ENCODE assay signal across 19 cellular contexts in genomic region chr22:42725606-42726355, GRCh38. TPM values are rescaled to one million over a fixed set of nuclear protein-coding genes. Genes with fewer than 3 reads are reported as not detected.
A peak's percentile ranks its signal among the peaks of the same experiment; 100 is the strongest.
DNase-seq lines count a peak whose midpoint lies in the region; ATAC-seq, FAIRE-seq and TF ChIP-seq lines count a peak whose summit lies in the region.
"Had no signal": no experiment of that assay in that cellular context is flagged by ENCODE, and none has a peak within 500 bp of the region (broad histone marks: within the 10 kb centered on the region; RNA-seq: fewer than 3 reads in every experiment).

No MANE protein-coding gene starts in this region.

- H3K27me3 ChIP-seq in PC-9 (ENCODE audit: insufficient read depth, low read depth): peaks cover 10% of the 10 kb centered on the region
- H3K27me3 ChIP-seq in trophoblast cell (ENCODE audit: insufficient read depth, low read length): peaks cover 10% of the 10 kb centered on the region
- H3K27me3 ChIP-seq in small intestine (ENCODE audit: control insufficient read depth in 2 of 2, insufficient read depth in 2 of 2, low read length in 2 of 2): no peaks in the 10 kb centered on the region
- H3K27me3 ChIP-seq in thyroid gland: no peaks in the 10 kb centered on the region

- H3K14ac ChIP-seq in trophoblast cell (ENCODE audit: low read length): no peak overlapping the region

- CTCF ChIA-PET in PC-9 (lab: Charles Lee): no interaction called here

- peaks cover 7% of the 10 kb centered on the region for H3K79me1 ChIP-seq in trophoblast cell (ENCODE audit: low read length)

- no peak overlapping the region for H3K18ac ChIP-seq in trophoblast cell (ENCODE audit: low read length)

- TF ChIP-seq CTCF in AG10803 (conservative IDR thresholded peaks at IDR 0.05; ENCODE audit: low read length): no peak
- no peak for TF ChIP-seq CTCF in PC-9 (conservative IDR thresholded peaks at IDR 0.05)
- TF ChIP-seq CTCF in fibroblast of pulmonary artery (IDR thresholded peaks at IDR 0.05; ENCODE audit: low read length, missing control alignments): no peak
- TF ChIP-seq CTCF in kidney (IDR thresholded peaks at IDR 0.05; ENCODE audit: borderline replicate concordance, extremely low read depth, insufficient read depth): no peak
- TF ChIP-seq CTCF in thyroid gland (IDR thresholded peaks at IDR 0.05): no peak

- H3K23ac ChIP-seq in trophoblast cell (ENCODE audit: low read length): no peak overlapping the region

- peak overlapping the region; percentile 15 for H2BK120ac ChIP-seq in trophoblast cell (ENCODE audit: insufficient read depth, low read length, poor library complexity)

- peaks cover 43% of the 10 kb centered on the region for H3F3A ChIP-seq in PC-9 (ENCODE audit: insufficient read depth, low read depth)

- no peak overlapping the region for H2AK5ac ChIP-seq in trophoblast cell (ENCODE audit: low read length)

- H2AFZ ChIP-seq in PC-9 (no peak overlapping the region), trophoblast cell (ENCODE audit: insufficient read depth, low read length, poor library complexity) (no peak overlapping the region)

- no peak overlapping the region for H3K4me3 ChIP-seq in AG10803 (ENCODE audit: low read length)
- no peak overlapping the region for H3K4me3 ChIP-seq in PC-9
- no peak overlapping the region for H3K4me3 ChIP-seq in fibroblast of pulmonary artery (replicated peaks; ENCODE audit: low read depth, low read length)
- H3K4me3 ChIP-seq in trophoblast cell (ENCODE audit: low read depth, low read length): no peak overlapping the region
- H3K4me3 ChIP-seq in kidney (ENCODE audit: low read length in 2 of 2): no peak overlapping the region
- no peak overlapping the region for H3K4me3 ChIP-seq in small intestine (ENCODE audit: low read depth in 1 of 2, low read length in 2 of 2)
- no peak overlapping the region for H3K4me3 ChIP-seq in thyroid gland (replicated peaks in 1 of 3)

- H4K12ac ChIP-seq in trophoblast cell (ENCODE audit: low read depth, low read length): no peak overlapping the region

- H3K4me1 ChIP-seq in PC-9 (replicated peaks; ENCODE audit: insufficient read depth): peaks cover 42% of the 10 kb centered on the region
- H3K4me1 ChIP-seq in trophoblast cell (ENCODE audit: control insufficient read depth in 1 of 2, insufficient read depth in 2 of 2, low read length in 2 of 2): peaks cover 16 to 19% of the 10 kb centered on the region in 2 experiments
- H3K4me1 ChIP-seq in kidney (ENCODE audit: control insufficient read depth in 1 of 2, insufficient read depth in 1 of 2, low read depth in 1 of 2, low read length in 2 of 2): peaks cover 0 to 4% of the 10 kb centered on the region in 2 donors
- no peaks in the 10 kb centered on the region for H3K4me1 ChIP-seq in small intestine (ENCODE audit: control insufficient read depth in 2 of 2, insufficient read depth in 1 of 2, low read depth in 1 of 2, low read length in 1 of 2)
- peaks cover 4 to 11% of the 10 kb centered on the region in 2 donors for H3K4me1 ChIP-seq in thyroid gland

- H3K36me3 ChIP-seq in PC-9 (ENCODE audit: low read depth) (no peaks in the 10 kb centered on the region), trophoblast cell (ENCODE audit: control insufficient read depth in 1 of 2, insufficient read depth in 2 of 2, low read length in 2 of 2) (no peaks in the 10 kb centered on the region), kidney (ENCODE audit: control insufficient read depth in 1 of 2, insufficient read depth in 2 of 2, low read length in 2 of 2) (no peaks in the 10 kb centered on the region), small intestine (ENCODE audit: control insufficient read depth in 2 of 2, insufficient read depth in 2 of 2, low read length in 2 of 2) (no peaks in the 10 kb centered on the region), thyroid gland (no peaks in the 10 kb centered on the region)

- FAIRE-seq in kidney (lab: Jason Lieb, UNC) (no peak), small intestine (lab: Jason Lieb, UNC) (no peak)

- POLR2A ChIA-PET in PC-9 (lab: Charles Lee; ENCODE audit: unreplicated experiment): no interaction called here

- no peak overlapping the region for H4K91ac ChIP-seq in trophoblast cell (ENCODE audit: low read depth, low read length)

- no peak overlapping the region for H4K8ac ChIP-seq in trophoblast cell (ENCODE audit: low read depth, low read length)

- no peak for ATAC-seq in GM21723 (IDR thresholded peaks at IDR 0.05; ENCODE audit: unreplicated experiment)
- ATAC-seq: CD8-positive, alpha-beta T cell had no signal

- no peak overlapping the region for H3K4ac ChIP-seq in trophoblast cell (ENCODE audit: low read depth, low read length)

- no TSS peak for BruUV-seq in PC-9 (replicated peaks; lab: Mats Ljungman, UMichigan)

- H2BK5ac ChIP-seq in trophoblast cell (ENCODE audit: low read depth, low read length, poor library complexity): no peak overlapping the region

- H3K27ac ChIP-seq in PC-9: no peak overlapping the region
- no peak overlapping the region for H3K27ac ChIP-seq in trophoblast cell (ENCODE audit: low read depth, low read length)
- H3K27ac ChIP-seq in kidney (ENCODE audit: low read depth in 2 of 2, low read length in 2 of 2): no peak overlapping the region
- H3K27ac ChIP-seq in small intestine (ENCODE audit: low read depth in 1 of 2, low read length in 1 of 2): no peak overlapping the region
- H3K27ac ChIP-seq in thyroid gland: no peak overlapping the region

- H4K20me1 ChIP-seq in PC-9 (ENCODE audit: insufficient read depth): no peaks in the 10 kb centered on the region

- no CpG with 5 or more reads among the region's 6 CpGs for WGBS in trophoblast cell (ENCODE audit: extremely low coverage, insufficient coverage, insufficient read length)
- WGBS in small intestine, 3 donors: 74 to 77% (median 76%) methylated on average over 6 of the region's 6 CpGs
- WGBS in thyroid gland, 2 donors: 77 to 78% methylated on average over 6 of the region's 6 CpGs

- H2BK12ac ChIP-seq in trophoblast cell (ENCODE audit: low read length): no peak overlapping the region

- intact Hi-C loops in PC-9 (cut with micrococcal nuclease; ENCODE audit: unreplicated experiment): loop anchor here (2.0 kb wide), 1 partner anchor 29 kb away; no protein-coding TSS in a partner anchor
- intact Hi-C loops in kidney (cut with DNase I): no loop called here
- intact Hi-C loops in thyroid gland (cut with DNase I): no loop called here

- H3K9me3 ChIP-seq in PC-9 (ENCODE audit: insufficient read depth, low read depth) (no peaks in the 10 kb centered on the region), trophoblast cell (ENCODE audit: insufficient read depth, low read depth, low read length) (no peaks in the 10 kb centered on the region), kidney (ENCODE audit: control insufficient read depth in 1 of 2, low read length in 2 of 2) (no peaks in the 10 kb centered on the region), small intestine (ENCODE audit: control insufficient read depth, low read depth) (no peaks in the 10 kb centered on the region), thyroid gland (no peaks in the 10 kb centered on the region)

- H3K4me2 ChIP-seq in PC-9 (peak overlapping the region; percentile 68), trophoblast cell (ENCODE audit: low read length) (peak overlapping the region; percentile 21)

- no peaks in the 10 kb centered on the region for H3K9me2 ChIP-seq in PC-9 (ENCODE audit: insufficient read depth)

- H3K9ac ChIP-seq in trophoblast cell (ENCODE audit: low read length) (no peak overlapping the region), kidney (ENCODE audit: low read length in 2 of 2) (no peak overlapping the region)

- DNase-seq in AG10803 (ENCODE audit: low read depth): peak; percentile 63
- no peak for DNase-seq in PC-9
- DNase-seq in fibroblast of pulmonary artery (ENCODE audit: low read depth): peak; percentile 67
- DNase-seq in trophoblast cell: no peak
- DNase-seq in kidney: no peak
- no peak for DNase-seq in small intestine
- DNase-seq in thyroid gland: no peak
- DNase-seq: 8988T; CD8-positive, alpha-beta T cell; DMS53; KBM-7; MV-4-11; NCI-H1417 treated with DMSO at 0.1 percent for 48 hours; NCI-H187 treated with DMSO at 0.1 percent for 48 hours; NCI-H2227 treated with DMSO at 0.1 percent for 48 hours; NCI-H510A treated with DMSO at 0.1 percent for 48 hours; NCI-H774; Right ventricle myocardium superior had no signal

- TF ChIP-seq POLR2A in thyroid gland (IDR thresholded peaks at IDR 0.05): no peak

- H3K79me2 ChIP-seq in PC-9 (ENCODE audit: low read depth): no peaks in the 10 kb centered on the region
- H3K79me2 ChIP-seq in trophoblast cell (ENCODE audit: control insufficient read depth, insufficient read depth, low read length, poor library complexity): no peaks in the 10 kb centered on the region

RNA-seq across cellular contexts. Expression of gene A4GALT, which starts 5.1 kb away (rescaled TPM):
- 17.1 and 19.3 TPM in 2 replicates for total RNA-seq in PC-9 (2021)
- polyA plus RNA-seq in trophoblast cell (2013): 7.6 and 8.4 TPM in 2 replicates
- total RNA-seq in kidney: 186 TPM
- 76.2 TPM for polyA plus RNA-seq in kidney (ENCODE audit: insufficient read depth, low read depth, low replicate concordance)
- polyA plus RNA-seq in small intestine: 10 to 100 TPM in 1 of 3 donors, 1 to 10 TPM in 2; 1.1 to 23.0 (median 3.2) TPM
- total RNA-seq in thyroid gland: 10 to 100 TPM; 12.6 to 23.9 (median 18.0) TPM
- total RNA-seq: CD8-positive, alpha-beta T cell had no signal

Comparison
In these comparisons a context has a peak if more than half of its experiments do, and no peak if none do; other contexts are left out.
1. DNase-seq: peak in AG10803 (single experiment) and fibroblast of pulmonary artery (single experiment); none in PC-9 (0 of 2), trophoblast cell (0 of 2), kidney (single experiment), small intestine (single experiment) and thyroid gland (0 of 2).